8 cellular contexts compared by ENCODE assay signal in the genomic region with DNA sequence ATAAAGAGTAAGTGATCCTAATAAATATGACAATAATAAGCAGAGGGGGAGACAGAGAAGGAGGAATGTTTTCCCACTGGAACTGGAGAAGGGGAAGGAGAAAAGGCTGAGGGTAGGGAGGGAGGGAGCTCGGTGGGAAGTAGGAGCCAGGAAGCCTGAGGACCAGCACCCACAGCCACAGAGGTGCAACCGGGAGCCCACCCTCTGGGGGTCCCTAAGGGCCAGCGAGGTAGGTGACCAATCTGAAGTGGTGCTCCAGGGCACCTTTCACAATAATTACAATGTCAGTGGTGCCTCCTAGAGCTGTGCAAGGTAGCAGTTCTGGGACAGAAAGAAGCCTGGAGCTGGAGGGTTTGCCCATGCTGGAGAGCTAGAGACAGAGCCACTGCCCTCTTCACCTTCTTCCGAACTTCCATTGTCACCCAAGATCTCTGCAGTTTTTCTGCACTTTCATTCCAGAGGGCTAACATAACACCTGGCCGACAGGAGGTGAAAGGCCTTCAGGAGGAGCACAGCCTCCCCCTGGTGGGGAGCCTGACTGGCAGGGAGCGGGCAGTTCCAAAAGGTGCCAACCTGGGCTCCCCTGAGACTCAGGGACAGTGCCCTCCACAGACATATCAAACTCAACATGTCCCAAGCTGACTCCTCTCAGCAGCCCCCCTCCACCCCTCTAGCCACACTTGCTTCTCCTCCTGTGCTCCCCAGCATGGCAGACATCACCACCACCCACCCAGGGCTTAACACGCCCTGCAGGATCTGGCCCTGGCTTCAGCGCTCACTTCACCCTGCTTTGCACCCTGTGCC. TPM values are rescaled to one million over a fixed set of nuclear protein-coding genes. Genes with fewer than 3 reads are reported as not detected.
DNase-seq lines count a peak whose midpoint lies in the region; ATAC-seq, FAIRE-seq and TF ChIP-seq lines count a peak whose summit lies in the region.

No MANE protein-coding gene starts in this region.

- no peak for TF ChIP-seq EP300 in SK-N-SH (IDR thresholded peaks at IDR 0.05; ENCODE audit: borderline replicate concordance in 1 of 2, low read depth in 1 of 2, low read length in 1 of 2)

- H3K36me3 ChIP-seq in heart left ventricle (no peaks in the 10 kb centered on the region), SK-N-SH (replicated peaks in 1 of 2; ENCODE audit: control insufficient read depth in 1 of 2, insufficient read depth in 2 of 2, low read length in 1 of 2) (no peaks in the 10 kb centered on the region), tibial artery (no peaks in the 10 kb centered on the region)

- H3K4me1 ChIP-seq in heart left ventricle (peaks cover 0 to 54% (median 29%) of the 10 kb centered on the region in 12 donors), SK-N-SH (ENCODE audit: control insufficient read depth in 1 of 2, insufficient read depth in 2 of 2, low read depth in 1 of 2, low read length in 1 of 2) (peaks cover 8 to 9% of the 10 kb centered on the region in 2 experiments; a peak in 2 of 4 replicates), tibial artery (peaks cover 0 to 47% (median 24%) of the 10 kb centered on the region in 4 donors)

- TF ChIP-seq RAD21 in SK-N-SH (IDR thresholded peaks at IDR 0.05; ENCODE audit: low read length), result peak; percentile 59

- H3K9me2 ChIP-seq in SK-N-SH, result no peaks in the 10 kb centered on the region

- WGBS in heart left ventricle, 4 donors, result 61 to 73% (median 66%) methylated on average over 8 of the region's 8 CpGs
- WGBS in SK-N-SH (ENCODE audit: low lambda C conversion rate), result 71% methylated on average over 6 of the region's 8 CpGs

- CTCF ChIA-PET in SK-N-SH (lab: Yijun Ruan, JAX), result interaction anchor here (0.7 to 18.3 kb wide), 11 partner anchors 10 to 434 kb away, joined by 3 to 822 read pairs (median 4); no protein-coding TSS in a partner anchor

- no peak for TF ChIP-seq POLR2A in heart left ventricle (IDR thresholded peaks at IDR 0.05)

- H3F3A ChIP-seq in SK-N-SH (replicated peaks; ENCODE audit: insufficient read depth), result no peaks in the 10 kb centered on the region

- H3K27me3 ChIP-seq in heart left ventricle (no peaks in the 10 kb centered on the region), SK-N-SH (ENCODE audit: insufficient read depth) (no peaks in the 10 kb centered on the region), tibial artery (no peaks in the 10 kb centered on the region)

- FAIRE-seq in frontal cortex (lab: Jason Lieb, UNC), result no peak

- DNase-seq in heart left ventricle (no peak), left cardiac atrium (no peak), SK-N-SH (peak; percentile 30), fibroblast of mammary gland (ENCODE audit: low read depth) (no peak), tibial artery (no peak), OCI-M1 (lab: John Stamatoyannopoulos, UW) (no peak), T-helper 9 cell (no peak), frontal cortex (ENCODE audit: low spot score in 2 of 2) (no peak)

- H2AFZ ChIP-seq in SK-N-SH (ENCODE audit: low read depth), result no peak overlapping the region

- H3K4me2 ChIP-seq in SK-N-SH, result no peak overlapping the region

- H3K4me3 ChIP-seq in heart left ventricle (no peak overlapping the region), SK-N-SH (ENCODE audit: low read depth in 2 of 2, low read length in 1 of 2) (no peak overlapping the region), fibroblast of mammary gland (ENCODE audit: control insufficient read depth, low read depth, low read length) (no peak overlapping the region), tibial artery (no peak overlapping the region)

- H3K9ac ChIP-seq in SK-N-SH, result no peak overlapping the region

- POLR2A ChIA-PET in SK-N-SH (lab: Yijun Ruan, JAX), result no interaction called here

- peak in 11 of 12 donors; percentile 33 to 68 (median 51) for TF ChIP-seq CTCF in heart left ventricle (IDR thresholded peaks at IDR 0.05)
- TF ChIP-seq CTCF in SK-N-SH (IDR thresholded peaks at IDR 0.05), result peak; percentile 58
- TF ChIP-seq CTCF in fibroblast of mammary gland (conservative IDR thresholded peaks at IDR 0.05; ENCODE audit: control insufficient read depth, insufficient read depth, low read depth, low read length), result peak; percentile 43
- TF ChIP-seq CTCF in tibial artery (IDR thresholded peaks at IDR 0.05), result peak; percentile 35 to 38

- H3K27ac ChIP-seq in heart left ventricle (no peak overlapping the region), SK-N-SH (ENCODE audit: low read depth in 2 of 2, low read length in 1 of 2) (no peak overlapping the region), tibial artery (no peak overlapping the region)

- H3K79me2 ChIP-seq in SK-N-SH (ENCODE audit: insufficient read depth), result peaks cover 7% of the 10 kb centered on the region

- no peaks in the 10 kb centered on the region for H3K9me3 ChIP-seq in heart left ventricle
- H3K9me3 ChIP-seq in SK-N-SH, result no peaks in the 10 kb centered on the region
- no peaks in the 10 kb centered on the region for H3K9me3 ChIP-seq in tibial artery

- intact Hi-C loops in heart left ventricle (cut with DNase I), result loop anchor here (1.0 to 10.0 kb wide), 9 partner anchors 53 to 436 kb away; partner anchors contain the start of genes GNAI3 (in 6 of the 10) and CSF1 (in 5 of the 10)
- intact Hi-C loops in left cardiac atrium (cut with DNase I), result loop anchor here (5.0 to 10.0 kb wide), 5 partner anchors 53 to 436 kb away; partner anchors contain the start of gene GNAI3 (in 1 of the 2)
- intact Hi-C loops in tibial artery (cut with DNase I; ENCODE audit: low total_unique reads), result loop anchor here (5.0 to 10.0 kb wide), 2 partner anchors 343 to 436 kb away; partner anchors contain the start of gene GNAI3

- peaks cover 3% of the 10 kb centered on the region for H4K20me1 ChIP-seq in SK-N-SH (ENCODE audit: insufficient read depth)

- ATAC-seq in heart left ventricle (no peak), left cardiac atrium (no peak)

TF ChIP-seq in SK-N-SH, 30 proteins besides CTCF, POLR2A, EP300 and RAD21:
- TF ChIP-seq SMC3 (IDR thresholded peaks at IDR 0.05; ENCODE audit: low read depth, low read length) (peak; percentile 80), ZBTB33 (IDR thresholded peaks at IDR 0.05; ENCODE audit: borderline replicate concordance, low read depth) (no peak)

RNA-seq across cellular contexts. Expression of gene AHCYL1, which starts 4.0 kb away (rescaled TPM):
- total RNA-seq in heart left ventricle, result 10 to 100 TPM; 31.1 to 56.7 (median 48.7) TPM
- 10 to 100 TPM; 23.8 to 37.2 TPM for polyA plus RNA-seq in heart left ventricle
- total RNA-seq in left cardiac atrium, result 10 to 100 TPM; 42.9 to 55.7 TPM
- 39.7 and 49.0 TPM in 2 replicates for polyA plus RNA-seq in SK-N-SH (2012; rRNA removed)
- polyA plus RNA-seq in SK-N-SH (2012; cell fraction: cytosol; rRNA removed), result 46.8 and 49.0 TPM in 2 replicates
- 47.8 and 72.0 TPM in 2 replicates for polyA plus RNA-seq in SK-N-SH (2012; cell fraction: nucleus; rRNA removed)
- total RNA-seq in frontal cortex, result 21.2 TPM

RNA-seq across cellular contexts. Expression of gene STRIP1, which starts 53.9 kb away (rescaled TPM):
- total RNA-seq in heart left ventricle (10 to 100 TPM; 14.7 to 22.8 (median 19.2) TPM), left cardiac atrium (10 to 100 TPM; 18.2 to 19.0 TPM), frontal cortex (98.2 TPM)
- polyA plus RNA-seq in heart left ventricle (10 to 100 TPM in 1 of 2 donors, 1 to 10 TPM in 1; 7.8 to 14.9 TPM), SK-N-SH (2012; rRNA removed) (34.6 and 46.3 TPM in 2 replicates)
- polyA plus RNA-seq in SK-N-SH (2012; cell fraction: cytosol; rRNA removed), result 19.4 and 26.7 TPM in 2 replicates
- polyA plus RNA-seq in SK-N-SH (2012; cell fraction: nucleus; rRNA removed), result 103 and 120 TPM in 2 replicates
